Comparison of ENCODE assay signal across 9 cellular contexts in genomic region chr5:95018511-95018910, GRCh38.
"Had no signal": no experiment of that assay in that cellular context is flagged by ENCODE, and none has a peak within 500 bp of the region (broad histone marks: within the 10 kb centered on the region; RNA-seq: fewer than 3 reads in every experiment).

No MANE protein-coding gene starts in this region.

- DNase-seq: H7, HFFc6, IMR-90, KG1 had no signal

- H2AFZ ChIP-seq: GM23338 had no signal

- H3K4me3 ChIP-seq: GM23338, HAP-1, K562 had no signal

- H3K9me3 Mint-ChIP-seq: GM23338, HFFc6 had no signal

- H3K4me2 ChIP-seq: GM23338 had no signal

- FAIRE-seq: HTR-8/SVneo, K562 had no signal

- H3K9me3 ChIP-seq: HAP-1 had no signal

- H3K27ac ChIP-seq: HL-60 had no signal

- H3K4me3 Mint-ChIP-seq: GM23338 had no signal

- H3K27ac Mint-ChIP-seq: GM23338, HFFc6 had no signal

- H3K36me3 ChIP-seq: HAP-1 had no signal

- H3K4me1 Mint-ChIP-seq: GM23338 had no signal
